15 cellular contexts compared by ENCODE assay signal in genomic region chr9:107348836-107349235, GRCh38.
"Had no signal": no experiment of that assay in that cellular context is flagged by ENCODE, and none has a peak within 500 bp of the region (broad histone marks: within the 10 kb centered on the region; RNA-seq: fewer than 3 reads in every experiment).

No MANE protein-coding gene starts in this region.

- DNase-seq: activated CD4-positive, alpha-beta T cell treated with anti-CD3 and anti-CD28 coated beads, Interleukin-2, amount 50 U/mL, for 1 hour; activated CD4-positive, CD25-positive, alpha-beta regulatory T cell; activated naive CD4-positive, alpha-beta T cell treated with anti-CD3 and anti-CD28 coated beads for 36 hours; colonic mucosa; effector CD4-positive, alpha-beta T cell; foreskin melanocyte; left lung; mesenchymal stem cell; occipital lobe; stimulated activated CD4-positive, alpha-beta T cell treated with anti-CD3 and anti-CD28 coated beads, Interleukin-12 subunit alpha, Interleukin-12 subunit beta, amount 100 ng/mL, for 4 hours; stimulated activated naive CD4-positive, alpha-beta T cell; substantia nigra; T-helper 17 cell; transverse colon had no signal

- H3K27me3 ChIP-seq: colonic mucosa, left lung, transverse colon had no signal

- H3K4me3 Mint-ChIP-seq: activated naive CD4-positive, alpha-beta T cell treated with anti-CD3 and anti-CD28 coated beads for 36 hours; nephron; T-helper 17 cell had no signal

- H3K4me1 Mint-ChIP-seq: nephron had no signal

- H3K4me1 ChIP-seq: colonic mucosa, left lung, transverse colon had no signal

- H3K27ac Mint-ChIP-seq: activated naive CD4-positive, alpha-beta T cell treated with anti-CD3 and anti-CD28 coated beads for 36 hours; nephron; T-helper 17 cell had no signal

- H3K27ac ChIP-seq: colonic mucosa, left lung, transverse colon had no signal

- H3K36me3 ChIP-seq: colonic mucosa, left lung, transverse colon had no signal

- H3K4me3 ChIP-seq: colonic mucosa, left lung, transverse colon had no signal

- H3K9me3 ChIP-seq: colonic mucosa, transverse colon had no signal
